In genomic region chr5:219492-219891, GRCh38 we compare ENCODE assay signal across 8 cellular contexts. TPM values are rescaled to one million over a fixed set of nuclear protein-coding genes. Genes with fewer than 3 reads are reported as not detected.
DNase-seq lines count a peak whose midpoint lies in the region; ATAC-seq and TF ChIP-seq lines count a peak whose summit lies in the region.

No MANE protein-coding gene starts in this region.

- peak overlapping the region; percentile 82 for H3K4me3 ChIP-seq in AG09309 (ENCODE audit: control insufficient read depth, low read depth, low read length)
- peak overlapping the region; percentile 93 to 99 (median 96) for H3K4me3 ChIP-seq in esophagus muscularis mucosa

- H3K27me3 ChIP-seq in esophagus muscularis mucosa: no peaks in the 10 kb centered on the region

- H3K9me3 Mint-ChIP-seq in activated CD4-positive, alpha-beta T cell treated with anti-CD3 and anti-CD28 coated beads, Interleukin-2, amount 10 ng/mL, durations not matched to agents 7 days and 5 days: no peaks in the 10 kb centered on the region
- H3K9me3 Mint-ChIP-seq in osteocyte (ENCODE audit: unreplicated experiment): no peaks in the 10 kb centered on the region

- peaks cover 7 to 18% (median 9%) of the 10 kb centered on the region in 4 donors for H3K36me3 ChIP-seq in esophagus muscularis mucosa

- H3K9me3 ChIP-seq in esophagus muscularis mucosa: no peaks in the 10 kb centered on the region

- no peak for ATAC-seq in GM19395 (IDR thresholded peaks at IDR 0.05; ENCODE audit: unreplicated experiment)

- WGBS in esophagus muscularis mucosa: 16% methylated on average over 9 of the region's 9 CpGs

- TF ChIP-seq CTCF in AG09309 (IDR thresholded peaks at IDR 0.05; ENCODE audit: control insufficient read depth, insufficient read depth, low read depth, low read length, missing control alignments): no peak
- no peak for TF ChIP-seq CTCF in esophagus muscularis mucosa (IDR thresholded peaks at IDR 0.05)
- TF ChIP-seq CTCF in osteocyte (IDR thresholded peaks at IDR 0.05): no peak

- H3K27me3 Mint-ChIP-seq in activated CD4-positive, alpha-beta T cell treated with anti-CD3 and anti-CD28 coated beads, Interleukin-2, amount 10 ng/mL, durations not matched to agents 7 days and 5 days: no peaks in the 10 kb centered on the region
- no peaks in the 10 kb centered on the region for H3K27me3 Mint-ChIP-seq in osteocyte (ENCODE audit: unreplicated experiment)

- peaks cover 52% of the 10 kb centered on the region for H3K4me1 Mint-ChIP-seq in activated CD4-positive, alpha-beta T cell treated with anti-CD3 and anti-CD28 coated beads, Interleukin-2, amount 10 ng/mL, durations not matched to agents 7 days and 5 days
- peaks cover 66% of the 10 kb centered on the region for H3K4me1 Mint-ChIP-seq in osteocyte (ENCODE audit: unreplicated experiment)

- intact Hi-C loops in esophagus muscularis mucosa (cut with DNase I): no loop called here

- peak overlapping the region; percentile 95 for H3K27ac Mint-ChIP-seq in activated CD4-positive, alpha-beta T cell treated with anti-CD3 and anti-CD28 coated beads, Interleukin-2, amount 10 ng/mL, durations not matched to agents 7 days and 5 days
- peak overlapping the region; percentile 89 for H3K27ac Mint-ChIP-seq in osteocyte (ENCODE audit: unreplicated experiment)

- DNase-seq in AG09309 (ENCODE audit: low read depth) (no peak), HS-27A (ENCODE audit: low read depth) (peak; percentile 3), esophagus muscularis mucosa (ENCODE audit: extremely low spot score) (no peak), osteocyte (ENCODE audit: extremely low spot score, unreplicated experiment) (no peak), mucosa of gallbladder (ENCODE audit: low spot score) (no peak), NCI-H187 (lab: John Stamatoyannopoulos, UW) (no peak)
- DNase-seq in activated CD4-positive, alpha-beta T cell treated with anti-CD3 and anti-CD28 coated beads, Interleukin-2, amount 10 ng/mL, durations not matched to agents 7 days and 5 days: peak; percentile 37

- no peak for TF ChIP-seq EP300 in esophagus muscularis mucosa (IDR thresholded peaks at IDR 0.05)

- POLR2A ChIA-PET in activated CD4-positive, alpha-beta T cell treated with anti-CD3 and anti-CD28 coated beads, Interleukin-2, amount 10 ng/mL, durations not matched to agents 7 days and 5 days (lab: Charles Lee): interaction anchor here (0.6 kb wide), 1 partner anchor 201 kb away, joined by 3 read pairs; no protein-coding TSS in a partner anchor

- CTCF ChIA-PET in activated CD4-positive, alpha-beta T cell treated with anti-CD3 and anti-CD28 coated beads, Interleukin-2, amount 10 ng/mL, durations not matched to agents 7 days and 5 days (lab: Charles Lee): no interaction called here

- H3K36me3 Mint-ChIP-seq in activated CD4-positive, alpha-beta T cell treated with anti-CD3 and anti-CD28 coated beads, Interleukin-2, amount 10 ng/mL, durations not matched to agents 7 days and 5 days (ENCODE audit: low read depth): peaks cover 38% of the 10 kb centered on the region
- H3K36me3 Mint-ChIP-seq in osteocyte (ENCODE audit: unreplicated experiment): peaks cover 5% of the 10 kb centered on the region

- peak overlapping the region; percentile 46 to 94 (median 92) for H3K27ac ChIP-seq in esophagus muscularis mucosa (replicated peaks in 1 of 4)

- TF ChIP-seq POLR2A in esophagus muscularis mucosa (IDR thresholded peaks at IDR 0.05; ENCODE audit: low read depth): no peak

- H3K4me1 ChIP-seq in esophagus muscularis mucosa: peaks cover 39 to 69% (median 64%) of the 10 kb centered on the region in 4 donors

- H3K4me3 Mint-ChIP-seq in activated CD4-positive, alpha-beta T cell treated with anti-CD3 and anti-CD28 coated beads, Interleukin-2, amount 10 ng/mL, durations not matched to agents 7 days and 5 days: peak overlapping the region; percentile 96
- H3K4me3 Mint-ChIP-seq in osteocyte (ENCODE audit: unreplicated experiment): peak overlapping the region; percentile 94

RNA-seq across cellular contexts. Expression of gene SDHA, which starts 1.4 kb away (rescaled TPM):
- total RNA-seq in activated CD4-positive, alpha-beta T cell treated with anti-CD3 and anti-CD28 coated beads, Interleukin-2, amount 10 ng/mL, durations not matched to agents 7 days and 5 days: 100 to 1,000 TPM; 130 to 150 TPM
- total RNA-seq in esophagus muscularis mucosa (100 to 1,000 TPM in 3 of 4 donors, 10 to 100 TPM in 1; 86.0 to 150 (median 115) TPM), osteocyte (130 and 136 TPM in 2 replicates), mucosa of gallbladder (140 TPM)

RNA-seq across cellular contexts. Expression of gene CCDC127, which starts 1.5 kb away (rescaled TPM):
- 1 to 10 TPM; 8.0 to 8.7 TPM for total RNA-seq in activated CD4-positive, alpha-beta T cell treated with anti-CD3 and anti-CD28 coated beads, Interleukin-2, amount 10 ng/mL, durations not matched to agents 7 days and 5 days
- total RNA-seq in esophagus muscularis mucosa (10 to 100 TPM in 2 of 4 donors, 1 to 10 TPM in 2; 5.8 to 11.9 (median 8.6) TPM), osteocyte (9.9 and 11.1 TPM in 2 replicates), mucosa of gallbladder (7.0 TPM)

RNA-seq across cellular contexts. Expression of gene LRRC14B, which starts 28.2 kb away (rescaled TPM):
- under 1 TPM in 1 of 2 experiments, not detected in 1; 0.17 TPM for total RNA-seq in activated CD4-positive, alpha-beta T cell treated with anti-CD3 and anti-CD28 coated beads, Interleukin-2, amount 10 ng/mL, durations not matched to agents 7 days and 5 days
- not detected for total RNA-seq in esophagus muscularis mucosa
- not detected in 2 replicates for total RNA-seq in osteocyte
- total RNA-seq in mucosa of gallbladder: not detected

RNA-seq across cellular contexts. Expression of gene PDCD6, which starts 52.0 kb away (rescaled TPM):
- 100 to 1,000 TPM in 1 of 2 experiments, 10 to 100 TPM in 1; 87.9 to 100 TPM for total RNA-seq in activated CD4-positive, alpha-beta T cell treated with anti-CD3 and anti-CD28 coated beads, Interleukin-2, amount 10 ng/mL, durations not matched to agents 7 days and 5 days
- total RNA-seq in esophagus muscularis mucosa (10 to 100 TPM; 38.6 to 66.1 (median 56.9) TPM), osteocyte (94.7 and 106 TPM in 2 replicates), mucosa of gallbladder (97.1 TPM)

Comparison
In these comparisons a context has a peak if more than half of its experiments do, and no peak if none do; other contexts are left out.
1. DNase-seq: peak in HS-27A (single experiment) and activated CD4-positive, alpha-beta T cell treated with anti-CD3 and anti-CD28 coated beads, Interleukin-2, amount 10 ng/mL, durations not matched to agents 7 days and 5 days (single experiment); none in AG09309 (single experiment), esophagus muscularis mucosa (single experiment), osteocyte (single experiment), mucosa of gallbladder (single experiment) and NCI-H187 (0 of 2).